19 cellular contexts compared by ENCODE assay signal in genomic region chr3:64010199-64010598, GRCh38. TPM values are rescaled to one million over a fixed set of nuclear protein-coding genes. Genes with fewer than 3 reads are reported as not detected.
A peak's percentile ranks its signal among the peaks of the same experiment; 100 is the strongest.
DNase-seq lines count a peak whose midpoint lies in the region; ATAC-seq and TF ChIP-seq lines count a peak whose summit lies in the region.
"Had no signal": no experiment of that assay in that cellular context is flagged by ENCODE, and none has a peak within 500 bp of the region (broad histone marks: within the 10 kb centered on the region; RNA-seq: fewer than 3 reads in every experiment).

No MANE protein-coding gene starts in this region.

- no peak for DNase-seq in activated naive CD4-positive, alpha-beta T cell treated with anti-CD3 and anti-CD28 coated beads for 36 hours
- DNase-seq in activated naive CD4-positive, alpha-beta T cell treated with anti-CD3 and anti-CD28 coated beads, Interleukin-2, amount 50 U/mL, for 16 hours, result no peak
- peak in 1 of 4 donors; percentile 58 for DNase-seq in body of pancreas
- no peak for DNase-seq in stimulated activated naive B cell treated with anti-CD40 and anti-IgM and Interleukin-4, amounts not matched to agents 10 μg/mL and 1 μg/mL and 100 μg/mL, for 72 hours
- no peak for DNase-seq in DMS 273 treated with DMSO at 0.1 percent for 48 hours (lab: John Stamatoyannopoulos, UW)
- DNase-seq: CD8-positive, alpha-beta memory T cell; Karpas-422; MG63; NCI-H1048; NCI-H1436; NCI-H2029; NCI-H526 treated with DMSO at 0.1 percent for 48 hours had no signal

- no peaks in the 10 kb centered on the region for H3K27me3 Mint-ChIP-seq in activated naive CD4-positive, alpha-beta T cell treated with anti-CD3 and anti-CD28 coated beads for 36 hours (ENCODE audit: low read depth)
- H3K27me3 Mint-ChIP-seq in activated T-helper 17 cell treated with anti-CD3 and anti-CD28 coated beads, Interleukin-2, amount 50 U/mL, for 72 hours, result no peaks in the 10 kb centered on the region
- H3K27me3 Mint-ChIP-seq in stimulated activated naive B cell treated with anti-CD40 and anti-IgM and Interleukin-4, amounts not matched to agents 10 μg/mL and 1 μg/mL and 100 μg/mL, for 72 hours, result no peaks in the 10 kb centered on the region
- H3K27me3 Mint-ChIP-seq: CD8-positive, alpha-beta memory T cell; IgD-negative memory B cell had no signal

- TF ChIP-seq POLR2A in body of pancreas (IDR thresholded peaks at IDR 0.05), result no peak

- no peaks in the 10 kb centered on the region for H3K27me3 ChIP-seq in body of pancreas
- H3K27me3 ChIP-seq: BLaER1 treated with 17β-estradiol and CSF1 and Interleukin-3, amounts not matched to agents 10 nM and 100 nM; MG63 had no signal

- H3K36me3 ChIP-seq in body of pancreas (replicated peaks in 1 of 2; ENCODE audit: insufficient read depth in 1 of 2, low read depth in 2 of 2), result peaks cover 0 to 33% of the 10 kb centered on the region in 2 donors

- peak overlapping the region; percentile 33 to 87 (median 68) for H3K27ac ChIP-seq in body of pancreas

- H3K36me3 Mint-ChIP-seq in activated naive CD4-positive, alpha-beta T cell treated with anti-CD3 and anti-CD28 coated beads for 36 hours (ENCODE audit: low read depth), result peaks cover 32% of the 10 kb centered on the region
- H3K36me3 Mint-ChIP-seq in activated T-helper 17 cell treated with anti-CD3 and anti-CD28 coated beads, Interleukin-2, amount 50 U/mL, for 72 hours (ENCODE audit: low read depth), result no peaks in the 10 kb centered on the region
- H3K36me3 Mint-ChIP-seq in stimulated activated naive B cell treated with anti-CD40 and anti-IgM and Interleukin-4, amounts not matched to agents 10 μg/mL and 1 μg/mL and 100 μg/mL, for 72 hours, result peaks cover 35 to 44% of the 10 kb centered on the region in 2 donors

- H3K9me3 Mint-ChIP-seq in activated naive CD4-positive, alpha-beta T cell treated with anti-CD3 and anti-CD28 coated beads for 36 hours, result no peaks in the 10 kb centered on the region
- no peaks in the 10 kb centered on the region for H3K9me3 Mint-ChIP-seq in activated T-helper 17 cell treated with anti-CD3 and anti-CD28 coated beads, Interleukin-2, amount 50 U/mL, for 72 hours
- no peaks in the 10 kb centered on the region for H3K9me3 Mint-ChIP-seq in stimulated activated naive B cell treated with anti-CD40 and anti-IgM and Interleukin-4, amounts not matched to agents 10 μg/mL and 1 μg/mL and 100 μg/mL, for 72 hours
- H3K9me3 Mint-ChIP-seq: CD8-positive, alpha-beta memory T cell; GM23338; IgD-negative memory B cell had no signal

- no peak overlapping the region for H3K4me3 ChIP-seq in body of pancreas
- H3K4me3 ChIP-seq: BLaER1 treated with 17β-estradiol and CSF1 and Interleukin-3, amounts not matched to agents 10 nM and 100 nM; GM23338; MG63 had no signal

- H3K4me1 Mint-ChIP-seq in activated naive CD4-positive, alpha-beta T cell treated with anti-CD3 and anti-CD28 coated beads for 36 hours (ENCODE audit: low read depth), result peaks cover 35% of the 10 kb centered on the region
- peaks cover 22% of the 10 kb centered on the region for H3K4me1 Mint-ChIP-seq in activated T-helper 17 cell treated with anti-CD3 and anti-CD28 coated beads, Interleukin-2, amount 50 U/mL, for 72 hours
- H3K4me1 Mint-ChIP-seq in stimulated activated naive B cell treated with anti-CD40 and anti-IgM and Interleukin-4, amounts not matched to agents 10 μg/mL and 1 μg/mL and 100 μg/mL, for 72 hours, result peaks cover 19 to 37% of the 10 kb centered on the region in 2 donors
- H3K4me1 Mint-ChIP-seq: GM23338 had no signal

- peaks cover 99% of the 10 kb centered on the region for H3K4me1 ChIP-seq in body of pancreas

- 26 to 27% methylated on average over 5 of the region's 5 CpGs for WGBS in body of pancreas, 2 donors

- no peak for TF ChIP-seq CTCF in body of pancreas (IDR thresholded peaks at IDR 0.05)

- ATAC-seq in activated T-helper 17 cell treated with anti-CD3 and anti-CD28 coated beads, Interleukin-2, amount 50 U/mL, for 72 hours (replicated peaks), result no peak
- ATAC-seq in body of pancreas, result peak; percentile 34
- ATAC-seq in stimulated activated naive B cell treated with anti-CD40 and anti-IgM and Interleukin-4, amounts not matched to agents 10 μg/mL and 1 μg/mL and 100 μg/mL, for 72 hours (replicated peaks), result no peak
- no peak for ATAC-seq in HG02852 (IDR thresholded peaks at IDR 0.05; ENCODE audit: unreplicated experiment)
- ATAC-seq: GM23338, HCT116, Panc1 had no signal

- no peak overlapping the region for H3K4me3 Mint-ChIP-seq in activated naive CD4-positive, alpha-beta T cell treated with anti-CD3 and anti-CD28 coated beads for 36 hours
- H3K4me3 Mint-ChIP-seq in activated T-helper 17 cell treated with anti-CD3 and anti-CD28 coated beads, Interleukin-2, amount 50 U/mL, for 72 hours, result no peak overlapping the region
- no peak overlapping the region for H3K4me3 Mint-ChIP-seq in stimulated activated naive B cell treated with anti-CD40 and anti-IgM and Interleukin-4, amounts not matched to agents 10 μg/mL and 1 μg/mL and 100 μg/mL, for 72 hours
- H3K4me3 Mint-ChIP-seq: GM23338, IgD-negative memory B cell had no signal

- H3K9me3 ChIP-seq in body of pancreas, result no peaks in the 10 kb centered on the region
- H3K9me3 ChIP-seq: BLaER1 treated with 17β-estradiol and CSF1 and Interleukin-3, amounts not matched to agents 10 nM and 100 nM; MG63 had no signal

- H3K27ac Mint-ChIP-seq in activated naive CD4-positive, alpha-beta T cell treated with anti-CD3 and anti-CD28 coated beads for 36 hours, result peak overlapping the region; percentile 42
- peak overlapping the region; percentile 50 for H3K27ac Mint-ChIP-seq in activated T-helper 17 cell treated with anti-CD3 and anti-CD28 coated beads, Interleukin-2, amount 50 U/mL, for 72 hours
- peak overlapping the region; percentile 20 for H3K27ac Mint-ChIP-seq in stimulated activated naive B cell treated with anti-CD40 and anti-IgM and Interleukin-4, amounts not matched to agents 10 μg/mL and 1 μg/mL and 100 μg/mL, for 72 hours
- H3K27ac Mint-ChIP-seq: GM23338 had no signal

- CTCF ChIA-PET in activated naive CD4-positive, alpha-beta T cell treated with anti-CD3 and anti-CD28 coated beads for 36 hours (lab: Charles Lee), result interaction anchor here (1.0 to 3.5 kb wide), 5 partner anchors 8 to 40 kb away, joined by 3 to 20 read pairs (median 7); partner anchors contain the start of gene PSMD6

- intact Hi-C loops in activated naive CD4-positive, alpha-beta T cell treated with anti-CD3 and anti-CD28 coated beads for 36 hours (cut with micrococcal nuclease), result no loop called here
- intact Hi-C loops in body of pancreas (cut with DNase I), result no loop called here

RNA-seq across cellular contexts. Expression of gene PSMD6, which starts 13.1 kb away (rescaled TPM):
- 100 to 1,000 TPM; 101 to 103 TPM for total RNA-seq in activated naive CD4-positive, alpha-beta T cell treated with anti-CD3 and anti-CD28 coated beads for 36 hours
- 100 to 1,000 TPM in 1 of 2 donors, 10 to 100 TPM in 1; 79.4 to 113 TPM for total RNA-seq in activated T-helper 17 cell treated with anti-CD3 and anti-CD28 coated beads, Interleukin-2, amount 50 U/mL, for 72 hours
- 10 to 100 TPM; 88.7 to 98.3 TPM for total RNA-seq in body of pancreas
